8 cellular contexts compared by ENCODE assay signal in genomic region chr4:24382381-24382780, GRCh38.
DNase-seq lines count a peak whose midpoint lies in the region; ATAC-seq and TF ChIP-seq lines count a peak whose summit lies in the region.

No MANE protein-coding gene starts in this region.

- H3K4me1 ChIP-seq in ascending aorta = no peaks in the 10 kb centered on the region

- intact Hi-C loops in ascending aorta (cut with DNase I) = no loop called here

- no peaks in the 10 kb centered on the region for H3K9me3 ChIP-seq in ascending aorta

- ATAC-seq in GM18867 (IDR thresholded peaks at IDR 0.05; ENCODE audit: unreplicated experiment) = peak; percentile 98
- peak; percentile 96 for ATAC-seq in HG02588 (IDR thresholded peaks at IDR 0.05; ENCODE audit: unreplicated experiment)
- ATAC-seq in SK-N-SH treated with all-trans-retinoic acid at 6 μM for 48 hours = no peak

- DNase-seq in HK-2 (ENCODE audit: unreplicated experiment) (peak; percentile 12), kidney epithelial cell (ENCODE audit: low read depth) (peak; percentile 84), NCI-H524 (lab: John Stamatoyannopoulos, UW) (no peak), ascending aorta (ENCODE audit: low spot score in 2 of 2) (no peak)
- DNase-seq in effector CD4-positive, alpha-beta T cell = no peak

- no peaks in the 10 kb centered on the region for H3K27me3 ChIP-seq in kidney epithelial cell (ENCODE audit: control insufficient read depth, insufficient read depth, low read length)
- H3K27me3 ChIP-seq in ascending aorta = no peaks in the 10 kb centered on the region

- TF ChIP-seq CTCF in kidney epithelial cell (IDR thresholded peaks at IDR 0.05; ENCODE audit: insufficient read depth, low read length, poor library complexity, severe bottlenecking) = no peak
- no peak for TF ChIP-seq CTCF in ascending aorta (IDR thresholded peaks at IDR 0.05)

- no peak overlapping the region for H3K4me3 ChIP-seq in kidney epithelial cell (ENCODE audit: low read depth, low read length)
- no peak overlapping the region for H3K4me3 ChIP-seq in ascending aorta

- H3K36me3 ChIP-seq in kidney epithelial cell (ENCODE audit: control insufficient read depth, insufficient read depth, low read length) (no peaks in the 10 kb centered on the region), ascending aorta (no peaks in the 10 kb centered on the region)

- no peak overlapping the region for H3K27ac ChIP-seq in ascending aorta

TF ChIP-seq in SK-N-SH treated with all-trans-retinoic acid at 6 μM for 48 hours, 23 proteins besides CTCF, POLR2A, EP300 and RAD21:
- TF ChIP-seq TSHZ2 (CRISPR knock-in tag; IDR thresholded peaks at IDR 0.05) (no peak), GLIS3 (CRISPR knock-in tag; IDR thresholded peaks at IDR 0.05) (no peak), SNAI2 (CRISPR knock-in tag; IDR thresholded peaks at IDR 0.05) (no peak), CSRNP3 (CRISPR knock-in tag; IDR thresholded peaks at IDR 0.05) (no peak), BACH2 (CRISPR knock-in tag; IDR thresholded peaks at IDR 0.05; ENCODE audit: borderline replicate concordance) (no peak)
TF ChIP-seq in SK-N-SH treated with all-trans-retinoic acid at 6 μM for 48 hours: peak in this region for 0.

Comparison
In these comparisons a context has a peak if more than half of its experiments do, and no peak if none do; other contexts are left out.
1. DNase-seq: peak in HK-2 (single experiment) and kidney epithelial cell (single experiment); none in effector CD4-positive, alpha-beta T cell (single experiment), NCI-H524 (0 of 2) and ascending aorta (0 of 2).